Comparison of ENCODE assay signal across 9 cellular contexts in the genomic region with DNA sequence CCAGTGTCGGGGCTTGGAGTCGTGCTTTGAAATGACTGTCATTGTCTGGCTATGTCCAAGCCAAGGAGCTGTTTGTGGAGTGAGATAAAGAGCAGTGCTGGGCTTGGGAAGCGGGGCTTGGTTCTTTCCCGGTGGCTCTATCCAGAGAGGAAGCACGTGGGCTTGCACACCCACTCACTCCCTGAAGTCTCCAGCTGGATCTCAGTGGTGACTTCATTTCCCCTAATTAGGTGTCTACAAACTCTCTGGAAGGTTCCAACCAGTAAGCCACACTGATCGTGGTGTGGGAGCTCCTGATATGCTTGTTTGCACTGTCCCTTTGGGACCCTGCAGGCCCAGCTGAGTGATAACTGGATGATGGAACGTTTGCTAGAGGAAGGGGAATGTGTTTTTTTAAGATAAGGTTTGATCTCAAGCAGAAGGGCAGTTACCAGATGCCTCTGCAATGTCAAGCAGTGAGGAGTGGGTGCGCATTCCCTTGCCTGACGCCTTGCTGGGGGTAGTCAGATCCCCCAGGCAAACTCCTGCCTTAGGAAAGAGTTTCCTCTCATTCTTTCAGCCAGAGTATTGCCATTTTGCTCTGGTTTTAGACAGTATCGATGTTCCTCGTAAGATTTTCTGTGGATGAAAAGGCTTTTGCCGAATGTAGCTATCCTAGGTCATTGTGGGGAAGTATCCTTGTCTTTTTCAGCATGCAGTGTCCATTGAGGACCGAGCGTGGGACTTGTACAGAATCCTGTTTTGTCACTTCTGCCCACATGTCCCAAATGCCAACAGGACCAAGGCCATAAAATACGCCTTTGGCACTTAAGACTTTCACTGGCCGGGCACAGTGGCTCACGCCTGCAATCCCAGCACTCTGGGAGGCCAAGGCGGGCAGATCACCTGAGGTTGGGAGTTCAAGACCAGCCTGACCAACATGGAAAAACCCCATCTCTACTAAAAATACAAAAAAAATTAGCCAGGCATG.
DNase-seq lines count a peak whose midpoint lies in the region; ATAC-seq and TF ChIP-seq lines count a peak whose summit lies in the region.
"Had no signal": no experiment of that assay in that cellular context is flagged by ENCODE, and none has a peak within 500 bp of the region (broad histone marks: within the 10 kb centered on the region; RNA-seq: fewer than 3 reads in every experiment).

No MANE protein-coding gene starts in this region.

- H3K9me3 ChIP-seq in CD8-positive, alpha-beta T cell (ENCODE audit: low read length), result no peaks in the 10 kb centered on the region
- H3K9me3 ChIP-seq in T-helper 17 cell (ENCODE audit: control insufficient read depth, low read length, poor library complexity, severe bottlenecking), result no peaks in the 10 kb centered on the region

- no peak overlapping the region for H3K27ac ChIP-seq in CD8-positive, alpha-beta T cell (ENCODE audit: low read depth, low read length)

- H3K27me3 Mint-ChIP-seq in CD8-positive, alpha-beta T cell (ENCODE audit: low read depth), result no peaks in the 10 kb centered on the region
- H3K27me3 Mint-ChIP-seq in T-helper 17 cell (no peaks in the 10 kb centered on the region), progenitor cell of endocrine pancreas (no peaks in the 10 kb centered on the region)

- H3K4me3 Mint-ChIP-seq in CD8-positive, alpha-beta T cell, result no peak overlapping the region
- H3K4me3 Mint-ChIP-seq in T-helper 17 cell (peak overlapping the region; percentile 61), progenitor cell of endocrine pancreas (ENCODE audit: low read depth) (peak overlapping the region; percentile 22)

- CTCF ChIA-PET in CD8-positive, alpha-beta T cell (lab: Charles Lee), result interaction anchor here (2.3 to 2.9 kb wide), 2 partner anchors 12 to 35 kb away, joined by 11 to 13 read pairs; no protein-coding TSS in a partner anchor

- H3K36me3 Mint-ChIP-seq in CD8-positive, alpha-beta T cell, result peaks cover 10% of the 10 kb centered on the region
- H3K36me3 Mint-ChIP-seq in T-helper 17 cell (ENCODE audit: low read depth), result peaks cover 5% of the 10 kb centered on the region
- no peaks in the 10 kb centered on the region for H3K36me3 Mint-ChIP-seq in progenitor cell of endocrine pancreas (ENCODE audit: insufficient read depth)

- peaks cover 45% of the 10 kb centered on the region for H3K4me1 Mint-ChIP-seq in CD8-positive, alpha-beta T cell (ENCODE audit: low read depth)
- H3K4me1 Mint-ChIP-seq in T-helper 17 cell, result peaks cover 67% of the 10 kb centered on the region
- peaks cover 31% of the 10 kb centered on the region for H3K4me1 Mint-ChIP-seq in progenitor cell of endocrine pancreas (ENCODE audit: low read depth)

- peaks cover 32% of the 10 kb centered on the region for H3K4me1 ChIP-seq in CD8-positive, alpha-beta T cell (ENCODE audit: insufficient read depth, low read length)

- peak overlapping the region; percentile 10 for H3K27ac Mint-ChIP-seq in CD8-positive, alpha-beta T cell
- H3K27ac Mint-ChIP-seq in T-helper 17 cell (peak overlapping the region; percentile 100), progenitor cell of endocrine pancreas (peak overlapping the region; percentile 84)

- no peak for DNase-seq in CD8-positive, alpha-beta T cell
- DNase-seq in T-helper 17 cell (no peak), fibroblast of villous mesenchyme (ENCODE audit: low read depth) (peak; percentile 83), progenitor cell of endocrine pancreas (ENCODE audit: low spot score, unreplicated experiment) (no peak), DMS79 treated with DMSO at 0.1 percent for 48 hours (lab: John Stamatoyannopoulos, UW) (no peak)
- no peak for DNase-seq in stimulated activated CD8-positive, alpha-beta memory T cell treated with anti-CD3 and anti-CD28 coated beads, Interleukin-4, amount 100 ng/mL, for 48 hours
- DNase-seq: NCI-H1048 had no signal

- no peak for TF ChIP-seq CTCF in CD8-positive, alpha-beta T cell (IDR thresholded peaks at IDR 0.05)
- TF ChIP-seq CTCF in fibroblast of villous mesenchyme (IDR thresholded peaks at IDR 0.05; ENCODE audit: insufficient read depth, low read depth, low read length) (no peak), progenitor cell of endocrine pancreas (IDR thresholded peaks at IDR 0.05; ENCODE audit: unreplicated experiment) (no peak)

- intact Hi-C loops in CD8-positive, alpha-beta T cell (cut with DNase I, micrococcal nuclease), result no loop called here

- no peak for ATAC-seq in CD8-positive, alpha-beta T cell
- ATAC-seq in T-helper 17 cell (no peak), GM18873 (IDR thresholded peaks at IDR 0.05; ENCODE audit: low FRiP score, unreplicated experiment) (no peak), GM19328 (IDR thresholded peaks at IDR 0.05; ENCODE audit: unreplicated experiment) (no peak)

- H3K36me3 ChIP-seq in CD8-positive, alpha-beta T cell (ENCODE audit: insufficient read depth, low read length), result no peaks in the 10 kb centered on the region

- no peaks in the 10 kb centered on the region for H3K27me3 ChIP-seq in CD8-positive, alpha-beta T cell (ENCODE audit: insufficient read depth, low read length)

- H3K4me3 ChIP-seq in CD8-positive, alpha-beta T cell (ENCODE audit: low read depth, low read length), result no peak overlapping the region
- no peak overlapping the region for H3K4me3 ChIP-seq in fibroblast of villous mesenchyme (ENCODE audit: low read depth, low read length)

- POLR2A ChIA-PET in CD8-positive, alpha-beta T cell (lab: Charles Lee), result interaction anchor here (1.1 kb wide), 1 partner anchor 8 kb away, joined by 4 read pairs; no protein-coding TSS in a partner anchor

- H3K9me3 Mint-ChIP-seq in CD8-positive, alpha-beta T cell, result no peaks in the 10 kb centered on the region
- no peaks in the 10 kb centered on the region for H3K9me3 Mint-ChIP-seq in progenitor cell of endocrine pancreas (ENCODE audit: low read depth)

Comparison
In these comparisons a context has a peak if more than half of its experiments do, and no peak if none do; other contexts are left out.
1. H3K27ac Mint-ChIP-seq: peak in every context shown above with its lines; median percentile 100 in T-helper 17 cell; 84 in progenitor cell of endocrine pancreas; 10 in CD8-positive, alpha-beta T cell.